23 cellular contexts compared by ENCODE assay signal in genomic region chr11:14350716-14351238, GRCh38. TPM values are rescaled to one million over a fixed set of nuclear protein-coding genes. Genes with fewer than 3 reads are reported as not detected.
DNase-seq lines count a peak whose midpoint lies in the region; ATAC-seq, FAIRE-seq and TF ChIP-seq lines count a peak whose summit lies in the region.
"Had no signal": no experiment of that assay in that cellular context is flagged by ENCODE, and none has a peak within 500 bp of the region (broad histone marks: within the 10 kb centered on the region; RNA-seq: fewer than 3 reads in every experiment).

No MANE protein-coding gene starts in this region.

- 97 to 99% methylated on average over 3 of the region's 3 CpGs for WGBS in GM23248 (ENCODE audit: low coverage in 1 of 2, low lambda C conversion rate in 2 of 2, missing lambda C conversion rate in 2 of 2), 2 experiments

- H3K36me3 ChIP-seq in GM23248 (ENCODE audit: low read depth): peaks cover 15% of the 10 kb centered on the region; the same call in 1 of the 2 replicates
- no peaks in the 10 kb centered on the region for H3K36me3 ChIP-seq in HUES48 (ENCODE audit: control insufficient read depth, insufficient read depth, low read length)
- H3K36me3 ChIP-seq in astrocyte (ENCODE audit: insufficient read depth, low read length): no peaks in the 10 kb centered on the region
- H3K36me3 ChIP-seq: BE2C, HAP-1 had no signal

- no peaks in the 10 kb centered on the region for H3K9me3 Mint-ChIP-seq in astrocyte (ENCODE audit: unreplicated experiment)
- H3K9me3 Mint-ChIP-seq in naive B cell: peaks cover 0 to 24% (median 21%) of the 10 kb centered on the region in 7 donors

- H3K79me2 ChIP-seq in GM23248 (ENCODE audit: insufficient read depth): peaks cover 100% of the 10 kb centered on the region
- peaks cover 97% of the 10 kb centered on the region for H3K79me2 ChIP-seq in astrocyte (ENCODE audit: insufficient read depth, low read length)

- FAIRE-seq in astrocyte (lab: Jason Lieb, UNC): no peak
- FAIRE-seq: A204.1, D721Med, GM19239, RCC 7860 had no signal

- no peak overlapping the region for H3K4me2 ChIP-seq in GM23248 (ENCODE audit: unreplicated experiment)
- H3K4me2 ChIP-seq in astrocyte (ENCODE audit: low read length): no peak overlapping the region

- H3K4me1 Mint-ChIP-seq in astrocyte (ENCODE audit: low read depth, unreplicated experiment): peaks cover 17% of the 10 kb centered on the region
- peaks cover 44 to 84% (median 57%) of the 10 kb centered on the region in 3 donors for H3K4me1 Mint-ChIP-seq in naive B cell

- H3K9me2 ChIP-seq in GM23248 (ENCODE audit: insufficient read depth): no peaks in the 10 kb centered on the region

- H3K27me3 ChIP-seq in GM23248 (replicated peaks; ENCODE audit: insufficient read depth): no peaks in the 10 kb centered on the region
- no peaks in the 10 kb centered on the region for H3K27me3 ChIP-seq in HUES48 (ENCODE audit: control insufficient read depth, insufficient read depth, low read length)
- H3K27me3 ChIP-seq in astrocyte (ENCODE audit: insufficient read depth, low read length): no peaks in the 10 kb centered on the region
- H3K27me3 ChIP-seq: BE2C, MG63, SJCRH30 had no signal

- peaks cover 44% of the 10 kb centered on the region for H4K20me1 ChIP-seq in GM23248 (ENCODE audit: insufficient read depth)
- H4K20me1 ChIP-seq in astrocyte (ENCODE audit: insufficient read depth, low read length): peaks cover 54% of the 10 kb centered on the region

- H3K4me1 ChIP-seq in GM23248 (ENCODE audit: insufficient read depth): peaks cover 29% of the 10 kb centered on the region
- H3K4me1 ChIP-seq in HUES48 (ENCODE audit: control insufficient read depth, insufficient read depth, low read length): peaks cover 42% of the 10 kb centered on the region
- H3K4me1 ChIP-seq in astrocyte (ENCODE audit: insufficient read depth, low read length): no peaks in the 10 kb centered on the region
- H3K4me1 ChIP-seq: BE2C, SJCRH30 had no signal

- H3K4me3 ChIP-seq in GM23248 (no peak overlapping the region), HUES48 (ENCODE audit: low read depth, low read length) (no peak overlapping the region), astrocyte (ENCODE audit: insufficient read depth, low read depth, low read length) (no peak overlapping the region)
- H3K4me3 ChIP-seq: HAP-1, MG63, SJCRH30 had no signal

- DNase-seq in GM23248 (no peak), astrocyte (ENCODE audit: low read depth) (no peak), naive B cell (no peak), DMS79 (lab: John Stamatoyannopoulos, UW) (no peak), NCI-H1048 (lab: John Stamatoyannopoulos, UW) (no peak), SKM-1 treated with dmso at 0.1 percent for 144 hours (lab: John Stamatoyannopoulos, UW; ENCODE audit: unreplicated experiment) (no peak)
- DNase-seq in stimulated activated CD4-positive, alpha-beta T cell treated with anti-CD3 and anti-CD28 coated beads, Interleukin-15, amount 100 ng/mL, for 24 hours: no peak
- DNase-seq: BE2C, DMS53, EL, GF-D8, MG63, NCI-H1417 treated with DMSO at 0.1 percent for 48 hours, NCI-H187, NCI-H2227 treated with DMSO at 0.1 percent for 48 hours, NCI-H510A had no signal

- H3K9ac ChIP-seq in GM23248 (no peak overlapping the region), HUES48 (ENCODE audit: low read depth, low read length) (no peak overlapping the region), astrocyte (ENCODE audit: low read length) (no peak overlapping the region)

- H3K27ac ChIP-seq in GM23248 (peak overlapping the region; percentile 19; the same call in 1 of the 2 replicates), HUES48 (ENCODE audit: low read depth, low read length) (peak overlapping the region; percentile 21), astrocyte (ENCODE audit: low read depth, low read length) (no peak overlapping the region)
- H3K27ac ChIP-seq: SJCRH30 had no signal

- no peak for ATAC-seq in naive B cell (ENCODE audit: low read depth in 2 of 2)

- in situ Hi-C loops in GM23248 (cut with MboI): no loop called here

- no peaks in the 10 kb centered on the region for H3K9me3 ChIP-seq in GM23248 (ENCODE audit: low read depth)
- no peaks in the 10 kb centered on the region for H3K9me3 ChIP-seq in HUES48 (ENCODE audit: control insufficient read depth, insufficient read depth, low read length)
- no peaks in the 10 kb centered on the region for H3K9me3 ChIP-seq in astrocyte (ENCODE audit: insufficient read depth, low read depth, low read length)
- H3K9me3 ChIP-seq: BE2C, HAP-1, MG63, SJCRH30 had no signal

- peaks cover 15% of the 10 kb centered on the region for H3K36me3 Mint-ChIP-seq in astrocyte (ENCODE audit: low read depth, unreplicated experiment)
- peaks cover 12 to 25% of the 10 kb centered on the region in 2 donors for H3K36me3 Mint-ChIP-seq in naive B cell

- H2AFZ ChIP-seq in GM23248: no peak overlapping the region
- no peak overlapping the region for H2AFZ ChIP-seq in astrocyte (ENCODE audit: low read depth, low read length)

- no peaks in the 10 kb centered on the region for H3K27me3 Mint-ChIP-seq in astrocyte (ENCODE audit: low read depth, unreplicated experiment)
- H3K27me3 Mint-ChIP-seq in naive B cell: no peaks in the 10 kb centered on the region

- H3K4me3 Mint-ChIP-seq in astrocyte (ENCODE audit: unreplicated experiment): peak overlapping the region; percentile 16
- peak overlapping the region in 2 of 8 donors; percentile 66 to 76 for H3K4me3 Mint-ChIP-seq in naive B cell

- H3K27ac Mint-ChIP-seq in astrocyte (ENCODE audit: unreplicated experiment): no peak overlapping the region
- H3K27ac Mint-ChIP-seq in naive B cell: peak overlapping the region in 4 of 6 donors; percentile 11 to 79 (median 70)

- H3F3A ChIP-seq in GM23248 (ENCODE audit: insufficient read depth): peaks cover 72% of the 10 kb centered on the region

- no peak for TF ChIP-seq CTCF in astrocyte (IDR thresholded peaks at IDR 0.05; ENCODE audit: insufficient read depth, low read depth, low read length)

RNA-seq across cellular contexts. Expression of gene RRAS2, which starts 8.2 kb away (rescaled TPM):
- 328 and 382 TPM in 2 replicates for total RNA-seq in GM23248 (2014; rRNA removed; shearing (Covaris generic))
- 260 and 268 TPM in 2 replicates for polyA plus RNA-seq in GM23248 (2016; fragmentation: Nextera tagmentation; extraction: Ambion mirVana)
- 120 and 150 TPM in 2 replicates for total RNA-seq in astrocyte
- polyA plus RNA-seq in naive B cell (ENCODE audit: low read depth in 6 of 6): 100 to 1,000 TPM in 4 of 6 donors, 10 to 100 TPM in 2; 95.9 to 155 (median 118) TPM
